In the genomic region with DNA sequence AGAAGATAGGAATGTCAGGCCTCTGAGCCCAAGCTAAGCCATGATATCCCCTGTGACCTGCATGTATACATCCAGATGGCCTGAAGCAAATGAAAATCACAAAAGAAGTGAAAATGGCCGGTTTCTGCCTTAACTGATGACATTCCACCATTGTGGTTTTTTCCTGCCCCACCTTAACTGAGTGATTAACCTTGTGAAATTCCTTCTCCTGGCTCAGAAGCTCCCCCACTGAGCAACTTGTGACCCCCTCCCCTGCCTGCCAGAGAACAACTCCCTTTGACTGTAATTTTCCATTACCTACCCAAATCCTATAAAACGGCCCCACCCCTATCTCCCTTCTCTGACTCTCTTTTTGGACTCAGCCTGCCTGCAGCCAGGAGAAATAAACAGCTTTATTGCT, we compare ENCODE assay signal across 8 cellular contexts. TPM values are rescaled to one million over a fixed set of nuclear protein-coding genes. Genes with fewer than 3 reads are reported as not detected.
DNase-seq lines count a peak whose midpoint lies in the region; ATAC-seq and TF ChIP-seq lines count a peak whose summit lies in the region.
"Not testable (repeated sequence)": the region's sequence is repeated elsewhere in the genome, so short reads cannot be mapped to it uniquely, and the experiment has no call there.

No MANE protein-coding gene starts in this region.

- H3K9ac ChIP-seq in HCT116 (ENCODE audit: low read length); HUES64 (ENCODE audit: low read depth, low read length); mesendoderm (ENCODE audit: low read length): not testable (repeated sequence)

- POLR2A ChIA-PET in HCT116 (lab: Charles Lee), result not testable (repeated sequence)
- POLR2A ChIA-PET in PC-9 (lab: Charles Lee; ENCODE audit: unreplicated experiment), result interaction anchor here (0.7 kb wide), 1 partner anchor 37 kb away, joined by 4 read pairs; no protein-coding TSS in a partner anchor

- H2AK5ac ChIP-seq in mesendoderm (ENCODE audit: low read length), result not testable (repeated sequence)

- not testable (repeated sequence) for H3K79me2 ChIP-seq in HCT116 (ENCODE audit: insufficient read depth, low read length); PC-9 (ENCODE audit: low read depth); mesendoderm (ENCODE audit: control insufficient read depth, insufficient read depth, low read length)

- DNase-seq in A172 (ENCODE audit: low spot score), result peak; percentile 42
- DNase-seq in ELF-1 (ENCODE audit: low read depth, low spot score), result peak; percentile 82
- DNase-seq in HCT116 (ENCODE audit: low read depth, low spot score), result not testable (repeated sequence)
- DNase-seq in PC-9, result peak; percentile 47 to 55
- peak; percentile 28 for DNase-seq in choroid plexus epithelial cell (ENCODE audit: low read depth)
- peak; percentile 40 for DNase-seq in glomerular visceral epithelial cell (ENCODE audit: extremely low spot score)
- peak; percentile 96 for DNase-seq in mesendoderm

- not testable (repeated sequence) for H3K36me3 ChIP-seq in HCT116 (ENCODE audit: control insufficient read depth in 1 of 2, insufficient read depth in 2 of 2, low read length in 2 of 2); HUES64 (ENCODE audit: insufficient read depth, low read length); PC-9 (ENCODE audit: low read depth); mesendoderm (ENCODE audit: control insufficient read depth, insufficient read depth, low read length)

- not testable (repeated sequence) for H3K56ac ChIP-seq in mesendoderm (ENCODE audit: low read length)

- not testable (repeated sequence) for H4K5ac ChIP-seq in mesendoderm (ENCODE audit: low read length)

- H3K4me2 ChIP-seq in HCT116 (ENCODE audit: low read length) (peak overlapping the region; percentile 14; the same call in 1 of the 2 replicates), PC-9 (peak overlapping the region; percentile 49)
- not testable (repeated sequence) for H3K4me2 ChIP-seq in mesendoderm (ENCODE audit: low read length)

- not testable (repeated sequence) for H3K9me2 ChIP-seq in HCT116 (ENCODE audit: insufficient read depth); PC-9 (ENCODE audit: insufficient read depth)

- not testable (repeated sequence) for H3K27ac ChIP-seq in HCT116 (ENCODE audit: low read depth, low read length)
- H3K27ac ChIP-seq in HUES64 (ENCODE audit: low read depth, low read length) (peak overlapping the region; percentile 52; the same call in 1 of the 2 replicates), PC-9 (peak overlapping the region; percentile 28; the same call in 1 of the 2 replicates), mesendoderm (ENCODE audit: low read depth, low read length) (peak overlapping the region; percentile 81)

- not testable (repeated sequence) for H2BK120ac ChIP-seq in mesendoderm (ENCODE audit: low read depth, low read length)

- CTCF ChIA-PET in HCT116 (lab: Charles Lee); PC-9 (lab: Charles Lee): not testable (repeated sequence)

- TF ChIP-seq POLR2A in HCT116 (IDR thresholded peaks at IDR 0.05; ENCODE audit: borderline replicate concordance, extremely low read depth, insufficient read depth, insufficient read length), result not testable (repeated sequence)

- not testable (repeated sequence) for H2BK15ac ChIP-seq in mesendoderm (replicated peaks; ENCODE audit: low read depth)

- ATAC-seq in HCT116, result not testable (repeated sequence)

- not testable (repeated sequence) for H3K23ac ChIP-seq in mesendoderm (ENCODE audit: low read length)

- 28% methylated on average over 2 of the region's 2 CpGs for WGBS in HUES64
- WGBS in mesendoderm (ENCODE audit: extremely low coverage, insufficient coverage, low lambda C conversion rate), result no CpG with 5 or more reads among the region's 2 CpGs

- intact Hi-C loops in HCT116 (cut with micrococcal nuclease), result not testable (repeated sequence)
- intact Hi-C loops in PC-9 (cut with micrococcal nuclease; ENCODE audit: unreplicated experiment), result loop anchor here (1.0 kb wide), 2 partner anchors 18 to 38 kb away; a partner anchor contains a TSS

- H4K20me1 ChIP-seq in HCT116 (ENCODE audit: insufficient read depth); PC-9 (ENCODE audit: insufficient read depth): not testable (repeated sequence)

- not testable (repeated sequence) for H3K4me3 ChIP-seq in HCT116 (replicated peaks in 1 of 2; ENCODE audit: low read depth in 1 of 2, low read length in 2 of 2); HUES64 (ENCODE audit: low read length); PC-9; choroid plexus epithelial cell (ENCODE audit: low read depth, low read length); mesendoderm (ENCODE audit: low read length)

- not testable (repeated sequence) for H3K18ac ChIP-seq in mesendoderm (ENCODE audit: low read length)

- not testable (repeated sequence) for H2AFZ ChIP-seq in HCT116 (ENCODE audit: low read depth, low read length, poor library complexity, severe bottlenecking)
- H2AFZ ChIP-seq in PC-9, result 0 out of 2 replicates have a peak overlapping the region, but pooled peaks have one; percentile 53

- H3K27me3 ChIP-seq in HCT116 (ENCODE audit: insufficient read depth, low read length); HUES64 (ENCODE audit: insufficient read depth, low read length); PC-9 (ENCODE audit: insufficient read depth, low read depth); mesendoderm (ENCODE audit: insufficient read depth, low read length, poor library complexity): not testable (repeated sequence)

- not testable (repeated sequence) for H3K4ac ChIP-seq in mesendoderm (ENCODE audit: low read depth, low read length)

- not testable (repeated sequence) for H3K79me1 ChIP-seq in mesendoderm (ENCODE audit: low read length)

- not testable (repeated sequence) for TF ChIP-seq RAD21 in HCT116 (IDR thresholded peaks at IDR 0.05; ENCODE audit: low read depth)

- RAD21 ChIA-PET in HCT116 (lab: Charles Lee; ENCODE audit: low non-redundant PET in 1 of 2, low total read pairs in 2 of 2, uncharacterized antibody in 2 of 2, unreplicated experiment in 2 of 2), result not testable (repeated sequence)

- peaks cover 8 to 11% of the 10 kb centered on the region in 2 experiments; a peak in 3 of 4 replicates for H3K4me1 ChIP-seq in HCT116 (ENCODE audit: control insufficient read depth in 1 of 2, insufficient read depth in 2 of 2, low read length in 2 of 2)
- H3K4me1 ChIP-seq in HUES64 (ENCODE audit: insufficient read depth, low read length), result peaks cover 22% of the 10 kb centered on the region
- H3K4me1 ChIP-seq in PC-9 (replicated peaks; ENCODE audit: insufficient read depth), result peaks cover 14% of the 10 kb centered on the region
- peaks cover 12% of the 10 kb centered on the region for H3K4me1 ChIP-seq in mesendoderm (ENCODE audit: control insufficient read depth, low read depth, low read length)

- not testable (repeated sequence) for TF ChIP-seq CTCF in HCT116 (IDR thresholded peaks at IDR 0.05 in 2 of 3, conservative IDR thresholded peaks at IDR 0.05 in 1 of 3; ENCODE audit: borderline replicate concordance in 1 of 3, insufficient read depth in 1 of 3, low read depth in 2 of 3, low read length in 2 of 3); PC-9 (conservative IDR thresholded peaks at IDR 0.05); choroid plexus epithelial cell (conservative IDR thresholded peaks at IDR 0.05; ENCODE audit: low read depth, low read length)

- H3K9me3 ChIP-seq in HCT116 (ENCODE audit: control insufficient read depth in 1 of 2, insufficient read depth in 1 of 2, low read depth in 1 of 2, low read length in 2 of 2); HUES64 (ENCODE audit: insufficient read depth, low read depth, low read length); PC-9 (ENCODE audit: insufficient read depth, low read depth): not testable (repeated sequence)

- not testable (repeated sequence) for H3F3A ChIP-seq in PC-9 (ENCODE audit: insufficient read depth, low read depth)

- not testable (repeated sequence) for BruUV-seq in HCT116 (replicated peaks; lab: Mats Ljungman, UMichigan); PC-9 (replicated peaks; lab: Mats Ljungman, UMichigan)

- not testable (repeated sequence) for H2BK5ac ChIP-seq in mesendoderm (ENCODE audit: low read length)

- H4K8ac ChIP-seq in mesendoderm (ENCODE audit: low read depth, low read length), result not testable (repeated sequence)

RNA-seq across cellular contexts. Expression of a gene that starts 19.1 kb away (rescaled TPM):
- 25.8 and 27.6 TPM in 2 replicates for total RNA-seq in A172 (2014; rRNA removed; shearing (Covaris generic))
- total RNA-seq in HCT116 (2021; ENCODE audit: unreplicated experiment) (21.1 TPM), PC-9 (2021) (19.4 and 24.3 TPM in 2 replicates)
- 4.4 and 5.6 TPM in 2 replicates for polyA plus RNA-seq in HCT116 (2012)
- 10.5 TPM for polyA plus RNA-seq in HUES64 (2013, experiment 1 of 2)
- polyA plus RNA-seq in HUES64 (2013, experiment 2 of 2), result 14.3 TPM
- polyA plus RNA-seq in mesendoderm (2013, experiment 1 of 2), result 19.4 TPM
- 18.5 TPM for polyA plus RNA-seq in mesendoderm (2013, experiment 2 of 2)

RNA-seq across cellular contexts. Expression of a gene that starts 37.5 kb away (rescaled TPM):
- 0.31 and 1.8 TPM in 2 replicates for total RNA-seq in A172 (2014; rRNA removed; shearing (Covaris generic))
- total RNA-seq in HCT116 (2021; ENCODE audit: unreplicated experiment) (14.7 TPM), PC-9 (2021) (21.7 and 33.9 TPM in 2 replicates)
- polyA plus RNA-seq in HCT116 (2012), result 7.4 and 9.9 TPM in 2 replicates
- polyA plus RNA-seq in HUES64 (2013, experiment 1 of 2), result 11.1 TPM
- 15.5 TPM for polyA plus RNA-seq in HUES64 (2013, experiment 2 of 2)
- polyA plus RNA-seq in mesendoderm (2013, experiment 1 of 2), result 18.5 TPM
- 20.1 TPM for polyA plus RNA-seq in mesendoderm (2013, experiment 2 of 2)
